8 cellular contexts compared by ENCODE assay signal in the genomic region with DNA sequence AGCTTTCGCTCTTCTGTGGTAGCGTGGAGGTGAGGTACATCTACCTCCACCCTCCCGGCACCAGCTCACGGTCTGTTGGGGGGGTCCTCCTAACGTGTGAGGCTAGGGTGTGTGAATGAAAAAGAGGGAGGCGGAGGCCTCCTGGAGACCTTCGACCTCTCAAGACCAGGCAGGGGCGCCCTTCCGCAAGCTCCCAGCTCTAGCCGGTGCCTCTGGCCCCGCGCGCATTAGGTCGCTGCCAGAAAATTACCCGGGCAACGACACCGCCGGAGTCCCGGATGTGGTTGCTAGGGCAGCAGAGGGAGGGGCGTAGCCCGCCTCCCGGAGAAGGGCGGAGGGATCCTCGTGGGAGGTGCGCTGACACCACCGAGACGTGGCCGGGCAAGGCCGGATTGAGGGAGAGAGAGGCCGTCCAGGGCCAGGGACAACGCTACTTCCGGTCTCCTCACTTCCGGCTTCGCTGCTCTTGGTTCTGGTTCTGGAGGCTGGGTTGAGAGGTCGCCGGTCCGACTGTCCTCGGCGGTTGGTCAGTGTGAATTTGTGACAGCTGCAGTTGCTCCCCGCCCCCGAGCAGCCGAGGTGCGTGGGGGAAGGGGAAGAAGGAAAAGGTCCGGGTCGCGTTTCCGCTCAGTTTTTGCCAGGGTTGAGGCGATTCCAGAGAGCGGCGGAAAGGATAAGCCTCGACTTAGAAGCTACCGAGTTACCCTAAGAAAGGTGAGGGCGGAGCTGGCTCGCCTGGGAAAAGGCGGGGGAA. TPM values are rescaled to one million over a fixed set of nuclear protein-coding genes. Genes with fewer than 3 reads are reported as not detected.
DNase-seq lines count a peak whose midpoint lies in the region; ATAC-seq, FAIRE-seq and TF ChIP-seq lines count a peak whose summit lies in the region.

A gene with protein sequence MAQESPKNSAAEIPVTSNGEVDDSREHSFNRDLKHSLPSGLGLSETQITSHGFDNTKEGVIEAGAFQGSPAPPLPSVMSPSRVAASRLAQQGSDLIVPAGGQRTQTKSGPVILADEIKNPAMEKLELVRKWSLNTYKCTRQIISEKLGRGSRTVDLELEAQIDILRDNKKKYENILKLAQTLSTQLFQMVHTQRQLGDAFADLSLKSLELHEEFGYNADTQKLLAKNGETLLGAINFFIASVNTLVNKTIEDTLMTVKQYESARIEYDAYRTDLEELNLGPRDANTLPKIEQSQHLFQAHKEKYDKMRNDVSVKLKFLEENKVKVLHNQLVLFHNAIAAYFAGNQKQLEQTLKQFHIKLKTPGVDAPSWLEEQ (plus strand): TSS at position 442 of the 754 bp plus-strand sequence. CDS start 49,680 bp downstream, outside the sequence.
Gene TIGD4, minus strand, starts transcription at position 218 of the 754 bp plus-strand sequence. CDS start 8,726 bp downstream, outside the sequence.

- peaks cover 4% of the 10 kb centered on the region for H4K20me1 ChIP-seq in endothelial cell of umbilical vein (replicated peaks; ENCODE audit: control insufficient read depth, extremely low read depth, insufficient read depth, low read length)

- H3K27me3 ChIP-seq in HUES48 (ENCODE audit: control insufficient read depth, insufficient read depth, low read length) (peaks cover 8% of the 10 kb centered on the region; the same call in 1 of the 2 replicates), NT2/D1 (ENCODE audit: insufficient read depth, insufficient read length) (no peaks in the 10 kb centered on the region), endothelial cell of umbilical vein (ENCODE audit: control insufficient read depth in 2 of 2, insufficient read depth in 2 of 2, low read length in 2 of 2) (peaks cover 0 to 11% of the 10 kb centered on the region in 2 experiments)

- dilution Hi-C loops in endothelial cell of umbilical vein (cut with MboI; ENCODE audit: extremely low pct_ligation_motif_present, low sequenced_read_pairs), result no loop called here

- H3K36me3 ChIP-seq in HUES48 (ENCODE audit: control insufficient read depth, insufficient read depth, low read length) (0 out of 2 replicates have a peak, but pooled peaks cover 5% of the 10 kb centered on the region), NT2/D1 (ENCODE audit: insufficient read depth, insufficient read length, low read length) (no peaks in the 10 kb centered on the region), endothelial cell of umbilical vein (ENCODE audit: control insufficient read depth in 2 of 2, extremely low read depth in 1 of 2, insufficient read depth in 2 of 2, low read length in 2 of 2) (no peaks in the 10 kb centered on the region)

- CTCF ChIA-PET in endothelial cell of umbilical vein (lab: Charles Lee), result interaction anchor here (1.0 to 1.9 kb wide), 8 partner anchors 9 to 347 kb away, joined by 3 to 8 read pairs (median 5); partner anchors contain the start of gene TMEM154

- peak; percentile 89 for ATAC-seq in GM21390 (IDR thresholded peaks at IDR 0.05; ENCODE audit: unreplicated experiment)

- H3K4me1 ChIP-seq in HUES48 (ENCODE audit: control insufficient read depth, insufficient read depth, low read length) (peaks cover 14% of the 10 kb centered on the region), NT2/D1 (ENCODE audit: insufficient read depth, insufficient read length) (no peaks in the 10 kb centered on the region), endothelial cell of umbilical vein (ENCODE audit: control insufficient read depth, extremely low read depth, insufficient read depth, low read length) (peaks cover 21% of the 10 kb centered on the region)

- peak; percentile 96 for FAIRE-seq in endothelial cell of umbilical vein (lab: Jason Lieb, UNC)

- peak; percentile 96 for DNase-seq in D341Med (ENCODE audit: low spot score)
- DNase-seq in NT2/D1 (ENCODE audit: low read depth, low spot score), result peak; percentile 93
- peak; percentile 95 for DNase-seq in activated CD8-positive, alpha-beta memory T cell treated with anti-CD3 and anti-CD28 coated beads, Interleukin-2, amount 50 U/mL, for 4 hours
- peak; percentile 96 for DNase-seq in endothelial cell of umbilical vein (ENCODE audit: low read depth, low spot score)
- DNase-seq in midbrain (lab: John Stamatoyannopoulos, UW), result peak; percentile 98
- DNase-seq in stimulated activated CD8-positive, alpha-beta memory T cell treated with anti-CD3 and anti-CD28 coated beads, Interleukin-2, amount 100 ng/mL, for 1 hour (ENCODE audit: low read depth in 2 of 2), result peak; percentile 87 to 90

- no peaks in the 10 kb centered on the region for H3K9me1 ChIP-seq in endothelial cell of umbilical vein (replicated peaks; ENCODE audit: control insufficient read depth, extremely low read depth, insufficient read depth, low read length)

- H3K4me3 ChIP-seq in HUES48 (ENCODE audit: low read depth, low read length) (peak within 1 kb of the TSS; percentile 83), NT2/D1 (ENCODE audit: insufficient read length, low read depth) (peak within 1 kb of the TSS; percentile 90), endothelial cell of umbilical vein (replicated peaks in 1 of 3; ENCODE audit: insufficient read depth in 1 of 3, low read depth in 1 of 3, low read length in 3 of 3) (peak within 1 kb of the TSS; percentile 67 to 76 (median 74))

- no TSS peak for BruUV-seq in endothelial cell of umbilical vein (replicated peaks; lab: Mats Ljungman, UMichigan)

- intact Hi-C loops in endothelial cell of umbilical vein (cut with micrococcal nuclease), result loop anchor here (1.0 to 5.0 kb wide), 4 partner anchors 98 to 349 kb away; partner anchors contain the start of gene FBXW7

- TF ChIP-seq POLR2A in endothelial cell of umbilical vein (IDR thresholded peaks at IDR 0.05; ENCODE audit: low read depth, low read length), result peak; percentile 62

- H3K27ac ChIP-seq in HUES48 (ENCODE audit: low read depth, low read length) (peak within 1 kb of the TSS; percentile 96), endothelial cell of umbilical vein (ENCODE audit: insufficient read depth, low read depth, low read length) (peak within 1 kb of the TSS; percentile 56)

- H3K9ac ChIP-seq in HUES48 (ENCODE audit: low read depth, low read length), result peak within 1 kb of the TSS; percentile 77
- peak within 1 kb of the TSS; percentile 91 for H3K9ac ChIP-seq in NT2/D1 (ENCODE audit: insufficient read length, low read depth)
- peak within 1 kb of the TSS; percentile 68 for H3K9ac ChIP-seq in endothelial cell of umbilical vein (replicated peaks; ENCODE audit: extremely low read depth, insufficient read depth, low read length)

- peak in 1 of 2 donors; percentile 4 for TF ChIP-seq CTCF in endothelial cell of umbilical vein (IDR thresholded peaks at IDR 0.05; ENCODE audit: extremely low read depth in 1 of 2, insufficient read depth in 1 of 2, low read depth in 1 of 2, low read length in 2 of 2)

- H3K9me3 ChIP-seq in HUES48 (ENCODE audit: control insufficient read depth, insufficient read depth, low read length) (no peaks in the 10 kb centered on the region), NT2/D1 (ENCODE audit: insufficient read depth, low read length) (no peaks in the 10 kb centered on the region), endothelial cell of umbilical vein (replicated peaks; ENCODE audit: control insufficient read depth, insufficient read depth, low read length) (no peaks in the 10 kb centered on the region)

- H2AFZ ChIP-seq in endothelial cell of umbilical vein (ENCODE audit: low read depth, low read length), result peak within 1 kb of the TSS; percentile 94

- H3K4me2 ChIP-seq in endothelial cell of umbilical vein (ENCODE audit: insufficient read depth, low read length), result peak within 1 kb of the TSS; percentile 70

- H3K79me2 ChIP-seq in endothelial cell of umbilical vein (ENCODE audit: control insufficient read depth, insufficient read depth, low read length), result peaks cover 36% of the 10 kb centered on the region

- POLR2A ChIA-PET in endothelial cell of umbilical vein (lab: Charles Lee), result no interaction called here

TF ChIP-seq in endothelial cell of umbilical vein, 7 proteins besides CTCF, POLR2A, EP300 and RAD21:
- TF ChIP-seq MYC (IDR thresholded peaks at IDR 0.05; ENCODE audit: low read depth, low read length), result peak; percentile 19
- TF ChIP-seq JUN (IDR thresholded peaks at IDR 0.05; ENCODE audit: borderline replicate concordance, insufficient read depth, insufficient read length, low read depth), result no peak
- no peak for TF ChIP-seq FOS (IDR thresholded peaks at IDR 0.05; ENCODE audit: borderline replicate concordance, insufficient read depth, low read length)
- TF ChIP-seq POLR2AphosphoS5 (IDR thresholded peaks at IDR 0.05; ENCODE audit: insufficient read depth, low read depth, low read length), result peak; percentile 72
- TF ChIP-seq MAX (IDR thresholded peaks at IDR 0.05; ENCODE audit: insufficient read depth, insufficient read length), result peak; percentile 60

RNA-seq across cellular contexts. Expression of the first gene that starts in this region (rescaled TPM):
- 24.2 and 24.6 TPM in 2 replicates for total RNA-seq in endothelial cell of umbilical vein
- polyA plus RNA-seq in endothelial cell of umbilical vein, result 7.1 and 10.0 TPM in 2 replicates
- 10.8 and 11.4 TPM in 2 replicates for polyA plus RNA-seq in endothelial cell of umbilical vein (2011; cell fraction: cytosol; rRNA removed)
- 13.2 and 16.3 TPM in 2 replicates for polyA plus RNA-seq in endothelial cell of umbilical vein (2011; cell fraction: nucleus; rRNA removed)
- polyA plus RNA-seq in endothelial cell of umbilical vein (2012), result 10.6 and 18.4 TPM in 2 replicates
- polyA minus RNA-seq in endothelial cell of umbilical vein, result 7.8 and 13.8 TPM in 2 replicates
- polyA minus RNA-seq in endothelial cell of umbilical vein (2011; cell fraction: cytosol; rRNA and poly(A)+ RNA removed), result 8.3 TPM
- 22.8 and 25.1 TPM in 2 replicates for polyA minus RNA-seq in endothelial cell of umbilical vein (2011; cell fraction: nucleus; rRNA and poly(A)+ RNA removed)

RNA-seq across cellular contexts. Expression of gene TIGD4, which starts in this region (rescaled TPM):
- total RNA-seq in endothelial cell of umbilical vein, result 0.14 and 0.18 TPM in 2 replicates
- 0.03 TPM in 1 of 2 replicates, not detected in the other for polyA plus RNA-seq in endothelial cell of umbilical vein
- polyA plus RNA-seq in endothelial cell of umbilical vein (2011; cell fraction: cytosol; rRNA removed), result 0.04 TPM in 1 of 2 replicates, not detected in the other
- polyA plus RNA-seq in endothelial cell of umbilical vein (2011; cell fraction: nucleus; rRNA removed), result 0.04 and 0.09 TPM in 2 replicates
- polyA plus RNA-seq in endothelial cell of umbilical vein (2012), result 0.07 TPM in 1 of 2 replicates, not detected in the other
- polyA minus RNA-seq in endothelial cell of umbilical vein, result not detected in 2 replicates
- not detected for polyA minus RNA-seq in endothelial cell of umbilical vein (2011; cell fraction: cytosol; rRNA and poly(A)+ RNA removed)
- not detected in 2 replicates for polyA minus RNA-seq in endothelial cell of umbilical vein (2011; cell fraction: nucleus; rRNA and poly(A)+ RNA removed)

Comparison
In these comparisons a context has a peak if more than half of its experiments do, and no peak if none do; other contexts are left out.
1. Peak in every context shown above with its lines: DNase-seq, ATAC-seq, H3K4me3 ChIP-seq and H3K27ac ChIP-seq.